19 cellular contexts compared by ENCODE assay signal in genomic region chr6:93222071-93222851, GRCh38.
"Had no signal": no experiment of that assay in that cellular context is flagged by ENCODE, and none has a peak within 500 bp of the region (broad histone marks: within the 10 kb centered on the region; RNA-seq: fewer than 3 reads in every experiment).

No MANE protein-coding gene starts in this region.

- H3K36me3 Mint-ChIP-seq: activated CD8-positive, alpha-beta memory T cell treated with anti-CD3 and anti-CD28 coated beads, Interleukin-2, amount 10 ng/mL, durations not matched to agents 7 days and 5 days; activated naive CD8-positive, alpha-beta T cell treated with anti-CD3 and anti-CD28 coated beads, Interleukin-2, amount 10 ng/mL, durations not matched to agents 7 days and 5 days; memory B cell; naive thymus-derived CD8-positive, alpha-beta T cell had no signal

- H3K4me1 ChIP-seq: spleen had no signal

- DNase-seq: activated CD4-positive, alpha-beta memory T cell treated with anti-CD3 and anti-CD28 coated beads, Interleukin-2, amount 10 ng/mL, durations not matched to agents 7 days and 5 days; activated CD4-positive, alpha-beta T cell treated with anti-CD3 and anti-CD28 coated beads for 4 hours; activated CD8-positive, alpha-beta memory T cell treated with anti-CD3 and anti-CD28 coated beads, Interleukin-2, amount 10 ng/mL, durations not matched to agents 7 days and 5 days; activated naive CD4-positive, alpha-beta T cell; activated naive CD8-positive, alpha-beta T cell treated with anti-CD3 and anti-CD28 coated beads, Interleukin-2, amount 10 ng/mL, durations not matched to agents 7 days and 5 days; amygdala; body of pancreas; central memory CD4-positive, alpha-beta T cell; dorsolateral prefrontal cortex; foreskin melanocyte; glutamatergic neuron; kidney; naive thymus-derived CD8-positive, alpha-beta T cell; spleen; stimulated activated naive CD4-positive, alpha-beta T cell; T-helper 1 cell; T-helper 9 cell had no signal

- H3K27ac Mint-ChIP-seq: activated CD4-positive, alpha-beta memory T cell treated with anti-CD3 and anti-CD28 coated beads, Interleukin-2, amount 10 ng/mL, durations not matched to agents 7 days and 5 days; activated CD8-positive, alpha-beta memory T cell treated with anti-CD3 and anti-CD28 coated beads, Interleukin-2, amount 10 ng/mL, durations not matched to agents 7 days and 5 days; activated naive CD8-positive, alpha-beta T cell treated with anti-CD3 and anti-CD28 coated beads, Interleukin-2, amount 10 ng/mL, durations not matched to agents 7 days and 5 days; memory B cell; naive thymus-derived CD8-positive, alpha-beta T cell had no signal

- H3K27ac ChIP-seq: body of pancreas, dorsolateral prefrontal cortex, spleen, VCaP had no signal

- H3K9me3 ChIP-seq: body of pancreas had no signal

- H3K27me3 ChIP-seq: body of pancreas, dorsolateral prefrontal cortex, spleen had no signal

- H3K27me3 Mint-ChIP-seq: activated CD4-positive, alpha-beta memory T cell treated with anti-CD3 and anti-CD28 coated beads, Interleukin-2, amount 10 ng/mL, durations not matched to agents 7 days and 5 days; activated CD8-positive, alpha-beta memory T cell treated with anti-CD3 and anti-CD28 coated beads, Interleukin-2, amount 10 ng/mL, durations not matched to agents 7 days and 5 days; activated naive CD8-positive, alpha-beta T cell treated with anti-CD3 and anti-CD28 coated beads, Interleukin-2, amount 10 ng/mL, durations not matched to agents 7 days and 5 days; memory B cell; naive thymus-derived CD8-positive, alpha-beta T cell had no signal

- H3K36me3 ChIP-seq: spleen had no signal

- ATAC-seq: activated CD8-positive, alpha-beta memory T cell treated with anti-CD3 and anti-CD28 coated beads, Interleukin-2, amount 10 ng/mL, durations not matched to agents 7 days and 5 days; body of pancreas; naive thymus-derived CD8-positive, alpha-beta T cell had no signal

- H3K4me1 Mint-ChIP-seq: activated CD4-positive, alpha-beta memory T cell treated with anti-CD3 and anti-CD28 coated beads, Interleukin-2, amount 10 ng/mL, durations not matched to agents 7 days and 5 days; activated CD8-positive, alpha-beta memory T cell treated with anti-CD3 and anti-CD28 coated beads, Interleukin-2, amount 10 ng/mL, durations not matched to agents 7 days and 5 days; activated naive CD8-positive, alpha-beta T cell treated with anti-CD3 and anti-CD28 coated beads, Interleukin-2, amount 10 ng/mL, durations not matched to agents 7 days and 5 days; memory B cell; naive thymus-derived CD8-positive, alpha-beta T cell had no signal

- H3K4me3 Mint-ChIP-seq: activated CD4-positive, alpha-beta memory T cell treated with anti-CD3 and anti-CD28 coated beads, Interleukin-2, amount 10 ng/mL, durations not matched to agents 7 days and 5 days; activated CD8-positive, alpha-beta memory T cell treated with anti-CD3 and anti-CD28 coated beads, Interleukin-2, amount 10 ng/mL, durations not matched to agents 7 days and 5 days; activated naive CD8-positive, alpha-beta T cell treated with anti-CD3 and anti-CD28 coated beads, Interleukin-2, amount 10 ng/mL, durations not matched to agents 7 days and 5 days; memory B cell; naive thymus-derived CD8-positive, alpha-beta T cell had no signal

- H3K4me3 ChIP-seq: body of pancreas, dorsolateral prefrontal cortex, spleen had no signal
